ENCODE assay signal across 22 cellular contexts in the genomic region with DNA sequence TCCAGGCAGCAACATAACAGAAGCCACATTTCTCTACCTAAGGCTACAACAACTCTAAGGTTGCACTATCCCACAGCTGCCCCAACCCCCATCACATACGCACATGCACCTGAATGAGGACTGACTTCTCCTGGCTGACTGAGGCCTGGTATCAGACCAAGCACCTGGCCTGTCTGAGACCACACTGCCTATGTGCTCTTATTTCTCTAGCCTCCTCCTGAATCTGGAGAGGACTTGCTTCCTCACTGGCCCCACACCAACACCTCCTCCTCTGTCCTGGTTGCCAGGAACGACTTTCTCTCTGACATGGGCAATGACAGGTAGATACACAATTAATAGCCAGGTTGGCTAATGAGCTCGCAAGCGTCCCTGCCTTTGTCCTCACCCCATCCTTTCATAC. TPM values are rescaled to one million over a fixed set of nuclear protein-coding genes. Genes with fewer than 3 reads are reported as not detected.
DNase-seq lines count a peak whose midpoint lies in the region; ATAC-seq, FAIRE-seq and TF ChIP-seq lines count a peak whose summit lies in the region.
"Had no signal": no experiment of that assay in that cellular context is flagged by ENCODE, and none has a peak within 500 bp of the region (broad histone marks: within the 10 kb centered on the region; RNA-seq: fewer than 3 reads in every experiment).

No MANE protein-coding gene starts in this region.

- H3F3A ChIP-seq in GM23338 (replicated peaks; ENCODE audit: low read depth): no peaks in the 10 kb centered on the region

- H3K9ac ChIP-seq in K562 (ENCODE audit: insufficient read depth in 1 of 2, low read depth in 2 of 2, low read length in 2 of 2): no peak overlapping the region
- H3K9ac ChIP-seq: KMS-11 had no signal

- H3K27me3 Mint-ChIP-seq in GM23338 (ENCODE audit: insufficient read depth, low read depth, poor library complexity): peaks cover 11% of the 10 kb centered on the region

- H4K20me1 ChIP-seq in GM23338 (replicated peaks; ENCODE audit: insufficient read depth) (no peaks in the 10 kb centered on the region), K562 (replicated peaks; ENCODE audit: control insufficient read depth, insufficient read depth, low read length) (peaks cover 10% of the 10 kb centered on the region)

- intact Hi-C loops in K562 (cut with micrococcal nuclease) (no loop called here), right lobe of liver (cut with DNase I) (no loop called here)

- H3K4me2 ChIP-seq in GM23338: no peak overlapping the region
- H3K4me2 ChIP-seq in K562 (ENCODE audit: insufficient read depth, low read length): no peak overlapping the region
- H3K4me2 ChIP-seq: KMS-11 had no signal

- no peak overlapping the region for H3K4me3 Mint-ChIP-seq in GM23338
- H3K4me3 Mint-ChIP-seq: activated T-cell treated with anti-CD3 and anti-CD28 coated beads, Interleukin-2, amount 50 U/mL, for 4 hours; HFFc6 had no signal

- H3K36me3 Mint-ChIP-seq in GM23338 (ENCODE audit: low read depth): no peaks in the 10 kb centered on the region

- H3K27me3 ChIP-seq in GM23338 (ENCODE audit: insufficient read depth) (no peaks in the 10 kb centered on the region), K562 (ENCODE audit: control insufficient read depth in 2 of 2, insufficient read depth in 2 of 2, low read length in 2 of 2) (peaks cover 24 to 45% of the 10 kb centered on the region in 2 experiments; a peak in 4 of 5 replicates), right lobe of liver (no peaks in the 10 kb centered on the region), small intestine (ENCODE audit: control insufficient read depth in 2 of 2, insufficient read depth in 2 of 2, low read length in 2 of 2) (no peaks in the 10 kb centered on the region)
- H3K27me3 ChIP-seq: adrenal gland had no signal

- no peak for TF ChIP-seq RAD21 in K562 (CRISPR knock-in tag; conservative IDR thresholded peaks at IDR 0.05 in 1 of 2, IDR thresholded peaks at IDR 0.05 in 1 of 2)

- no peak for TF ChIP-seq EP300 in K562 (IDR thresholded peaks at IDR 0.05; ENCODE audit: low read length)

- H3K9me3 Mint-ChIP-seq in GM23338: no peaks in the 10 kb centered on the region
- H3K9me3 Mint-ChIP-seq: activated T-cell treated with anti-CD3 and anti-CD28 coated beads, Interleukin-2, amount 50 U/mL, for 4 hours; HFFc6 had no signal

- POLR2A ChIA-PET in K562 (lab: Yijun Ruan, JAX): interaction anchor here (0.9 to 1.8 kb wide), 3 partner anchors 14 to 20 kb away, joined by 3 to 5 read pairs (median 3); partner anchors contain the start of gene VDAC1

- H3K36me3 ChIP-seq in GM23338 (ENCODE audit: insufficient read depth) (no peaks in the 10 kb centered on the region), K562 (ENCODE audit: control insufficient read depth, insufficient read depth, low read length) (no peaks in the 10 kb centered on the region), right lobe of liver (no peaks in the 10 kb centered on the region), small intestine (ENCODE audit: control insufficient read depth in 2 of 2, insufficient read depth in 2 of 2, low read length in 2 of 2) (no peaks in the 10 kb centered on the region)
- H3K36me3 ChIP-seq: adrenal gland had no signal

- 11% methylated on average over 4 of the region's 4 CpGs for WGBS in K562 (ENCODE audit: insufficient coverage, low coverage, missing lambda C conversion rate)
- 18% methylated on average over 4 of the region's 4 CpGs for WGBS in right lobe of liver (ENCODE audit: insufficient coverage, low coverage, low lambda C conversion rate, missing lambda C conversion rate)
- WGBS in small intestine, 3 donors: 16 to 54% (median 37%) methylated on average over 4 of the region's 4 CpGs

- H3K27ac ChIP-seq in GM23338 (ENCODE audit: low read depth): no peak overlapping the region
- H3K27ac ChIP-seq in K562 (ENCODE audit: extremely low read depth, low read depth, low read length): no peak overlapping the region
- H3K27ac ChIP-seq in right lobe of liver: peak overlapping the region in 2 of 3 donors; percentile 46 to 84
- peak overlapping the region; percentile 88 to 97 for H3K27ac ChIP-seq in small intestine (ENCODE audit: low read depth in 1 of 2, low read length in 1 of 2)
- H3K27ac ChIP-seq: adrenal gland, coronary artery, KMS-11 had no signal

- H3K4me1 Mint-ChIP-seq in GM23338: peaks cover 10% of the 10 kb centered on the region; the same call in 2 of the 3 replicates

- no peaks in the 10 kb centered on the region for H3K9me2 ChIP-seq in GM23338 (ENCODE audit: insufficient read depth)

- H2AFZ ChIP-seq in GM23338 (peak overlapping the region; percentile 70; the same call in 1 of the 2 replicates), K562 (ENCODE audit: low read depth, low read length) (no peak overlapping the region)

- no peak for TF ChIP-seq POLR2A in K562 (conservative IDR thresholded peaks at IDR 0.05)
- TF ChIP-seq POLR2A in right lobe of liver (IDR thresholded peaks at IDR 0.05): no peak
- no peak for TF ChIP-seq POLR2A in GM12892 (IDR thresholded peaks at IDR 0.05; ENCODE audit: low read depth, low read length)

- H3K27ac Mint-ChIP-seq in GM23338: no peak overlapping the region
- H3K27ac Mint-ChIP-seq: HFFc6 had no signal

- in situ Hi-C loops in K562 (cut with MboI): no loop called here

- no peaks in the 10 kb centered on the region; the same call in 1 of the 2 replicates for H3K4me1 ChIP-seq in GM23338 (ENCODE audit: insufficient read depth)
- peaks cover 0 to 4% of the 10 kb centered on the region in 2 experiments; a peak in 3 of 5 replicates for H3K4me1 ChIP-seq in K562 (replicated peaks in 1 of 2; ENCODE audit: control insufficient read depth in 2 of 2, insufficient read depth in 2 of 2, low read length in 2 of 2)
- peaks cover 0 to 44% (median 15%) of the 10 kb centered on the region in 4 donors for H3K4me1 ChIP-seq in right lobe of liver
- peaks cover 5 to 8% of the 10 kb centered on the region in 2 donors for H3K4me1 ChIP-seq in small intestine (ENCODE audit: control insufficient read depth in 2 of 2, insufficient read depth in 1 of 2, low read depth in 1 of 2, low read length in 1 of 2)
- H3K4me1 ChIP-seq: adrenal gland had no signal

- no peaks in the 10 kb centered on the region for H3K9me1 ChIP-seq in K562 (ENCODE audit: control insufficient read depth, insufficient read depth, low read length)

- ATAC-seq in GM23338: peak; percentile 57; the same call in 2 of the 3 replicates
- ATAC-seq in K562: peak; percentile 50
- peak; percentile 2 to 24 (median 16) for ATAC-seq in right lobe of liver
- ATAC-seq: activated T-cell treated with anti-CD3 and anti-CD28 coated beads, Interleukin-2, amount 50 U/mL, for 4 hours had no signal

- no peak for TF ChIP-seq CTCF in GM23338 (conservative IDR thresholded peaks at IDR 0.05; ENCODE audit: low read depth in 2 of 2)
- no peak for TF ChIP-seq CTCF in K562 (IDR thresholded peaks at IDR 0.05 in 2 of 3, conservative IDR thresholded peaks at IDR 0.05 in 1 of 3; ENCODE audit: insufficient read depth in 2 of 3, low read depth in 1 of 3, low read length in 3 of 3)
- no peak for TF ChIP-seq CTCF in right lobe of liver (IDR thresholded peaks at IDR 0.05)

- no peaks in the 10 kb centered on the region for H3K9me3 ChIP-seq in K562 (replicated peaks; ENCODE audit: control insufficient read depth, insufficient read depth, low read depth, low read length)
- H3K9me3 ChIP-seq in right lobe of liver: no peaks in the 10 kb centered on the region
- H3K9me3 ChIP-seq in small intestine (ENCODE audit: control insufficient read depth, low read depth): no peaks in the 10 kb centered on the region
- H3K9me3 ChIP-seq: adrenal gland had no signal

- H3K4me3 ChIP-seq in GM23338 (no peak overlapping the region), K562 (no peak overlapping the region), right lobe of liver (no peak overlapping the region), small intestine (ENCODE audit: low read depth in 1 of 2, low read length in 2 of 2) (no peak overlapping the region)
- H3K4me3 ChIP-seq: adrenal gland, coronary artery had no signal

- H3K79me2 ChIP-seq in GM23338 (replicated peaks; ENCODE audit: insufficient read depth) (no peaks in the 10 kb centered on the region), K562 (ENCODE audit: control insufficient read depth, insufficient read depth, low read length) (no peaks in the 10 kb centered on the region)

- CTCF ChIA-PET in K562 (lab: Yijun Ruan, JAX; ENCODE audit: low intra/inter-chr PET ratio): no interaction called here

- BruUV-seq in K562 (replicated peaks; lab: Mats Ljungman, UMichigan): no TSS peak

- DNase-seq in GM23338 (ENCODE audit: low spot score) (no peak), K562 (ENCODE audit: extremely low read depth in 1 of 4, low spot score in 3 of 4) (no peak), right lobe of liver (no peak), small intestine (peak; percentile 56), GM12892 (ENCODE audit: insufficient read length) (no peak), NCI-H774 (lab: John Stamatoyannopoulos, UW) (no peak), NCI-H1694 (lab: John Stamatoyannopoulos, UW) (no peak)
- DNase-seq in stimulated activated CD4-positive, alpha-beta T cell treated with anti-CD3 and anti-CD28 coated beads, Interleukin-2, amount 100 ng/mL, for 24 hours: no peak
- DNase-seq: activated CD8-positive, alpha-beta memory T cell treated with anti-CD3 and anti-CD28 coated beads for 24 hours; activated naive CD4-positive, alpha-beta T cell; activated T-cell treated with anti-CD3 and anti-CD28 coated beads, Interleukin-2, amount 50 U/mL, for 4 hours; adrenal gland; HFFc6; NCI-H187; NCI-H345; occipital lobe had no signal

- FAIRE-seq in K562 (lab: Jason Lieb, UNC) (no peak), small intestine (lab: Jason Lieb, UNC) (no peak), GM12892 (lab: Jason Lieb, UNC) (no peak)
- FAIRE-seq: bronchial epithelial cell, endometrium, RCC 7860, urothelium cell line had no signal

RNA-seq across cellular contexts. Expression of gene VDAC1, which starts 14.9 kb away (rescaled TPM):
- 329 and 363 TPM in 2 replicates for total RNA-seq in GM23338 (2014; rRNA removed; shearing (Covaris generic))
- 285 and 300 TPM in 2 replicates for polyA plus RNA-seq in GM23338 (2016; fragmentation: Nextera tagmentation; extraction: Ambion mirVana)
- total RNA-seq in K562 (2011; cell fraction: chromatin; rRNA removed; ENCODE audit: low replicate concordance): 105 and 116 TPM in 2 replicates
- total RNA-seq in K562 (2011; cell fraction: nucleolus; rRNA removed): 68.0 and 70.9 TPM in 2 replicates
- 116 and 155 TPM in 2 replicates for total RNA-seq in K562 (2011; cell fraction: nucleoplasm; rRNA removed)
- total RNA-seq in K562 (2014; rRNA removed): 224 and 228 TPM in 2 replicates
- total RNA-seq in K562 (2014; rRNA removed; fragmentation: Illumina TruSeq; extraction: Trizol): 366 and 402 TPM in 2 replicates
- total RNA-seq in K562 (2015; rRNA removed; fragmentation: Illumina TruSeq; extraction: Trizol): 319 and 320 TPM in 2 replicates
- total RNA-seq in K562 (2021): 257 and 267 TPM in 2 replicates
- polyA plus RNA-seq in K562 (2011; rRNA removed): 155 and 168 TPM in 2 replicates
- 84.1 and 126 TPM in 2 replicates for polyA plus RNA-seq in K562 (2011; cell fraction: cytosol; rRNA removed)
- 76.3 and 97.2 TPM in 2 replicates for polyA plus RNA-seq in K562 (2011; cell fraction: nucleus; rRNA removed)
- polyA plus RNA-seq in K562 (2012): 230 and 274 TPM in 2 replicates
- polyA plus RNA-seq in K562 (2014; fragmentation: Illumina TruSeq; extraction: Trizol): 343 and 365 TPM in 2 replicates
- polyA plus RNA-seq in K562 (2014; fragmentation: Nextera tagmentation; extraction: Ambion mirVana): 100 to 1,000 TPM; 293 to 301 TPM
- polyA plus RNA-seq in K562 (2014; rRNA removed): 221 and 243 TPM in 2 replicates
- 252 and 302 TPM in 2 replicates for polyA minus RNA-seq in K562 (2011; rRNA and poly(A)+ RNA removed)
- polyA minus RNA-seq in K562 (2011; cell fraction: cytosol; rRNA and poly(A)+ RNA removed): 143 and 162 TPM in 2 replicates
- polyA minus RNA-seq in K562 (2011; cell fraction: nucleus; rRNA and poly(A)+ RNA removed): 29.8 and 47.0 TPM in 2 replicates
- total RNA-seq in right lobe of liver: 100 to 1,000 TPM; 101 to 209 (median 128) TPM
- 100 to 1,000 TPM; 252 to 412 (median 309) TPM for polyA plus RNA-seq in small intestine
- 450 TPM for polyA plus RNA-seq in GM12892 (2012; ENCODE audit: missing spikeins)

RNA-seq across cellular contexts. Expression of gene C5orf15, which starts 51.2 kb away (rescaled TPM):
- total RNA-seq in GM23338 (2014; rRNA removed; shearing (Covaris generic)): 61.4 and 67.4 TPM in 2 replicates
- polyA plus RNA-seq in GM23338 (2016; fragmentation: Nextera tagmentation; extraction: Ambion mirVana) (28.6 and 37.7 TPM in 2 replicates), K562 (2011; rRNA removed) (50.7 and 52.0 TPM in 2 replicates), K562 (2014; fragmentation: Illumina TruSeq; extraction: Trizol) (46.4 and 49.8 TPM in 2 replicates), K562 (2014; fragmentation: Nextera tagmentation; extraction: Ambion mirVana) (10 to 100 TPM; 30.0 to 32.5 TPM), K562 (2014; rRNA removed) (35.7 and 40.2 TPM in 2 replicates), small intestine (10 to 100 TPM; 17.3 to 39.2 (median 20.1) TPM)
- total RNA-seq in K562 (2011; cell fraction: chromatin; rRNA removed; ENCODE audit: low replicate concordance): 43.2 and 55.8 TPM in 2 replicates
- 42.0 and 45.9 TPM in 2 replicates for total RNA-seq in K562 (2011; cell fraction: nucleolus; rRNA removed)
- 49.2 and 65.0 TPM in 2 replicates for total RNA-seq in K562 (2011; cell fraction: nucleoplasm; rRNA removed)
- total RNA-seq in K562 (2014; rRNA removed) (23.3 and 28.2 TPM in 2 replicates), K562 (2014; rRNA removed; fragmentation: Illumina TruSeq; extraction: Trizol) (44.0 and 45.6 TPM in 2 replicates), K562 (2015; rRNA removed; fragmentation: Illumina TruSeq; extraction: Trizol) (35.5 and 36.3 TPM in 2 replicates), K562 (2021) (22.7 and 24.0 TPM in 2 replicates), right lobe of liver (10 to 100 TPM; 15.0 to 37.5 (median 24.4) TPM)
- polyA plus RNA-seq in K562 (2011; cell fraction: cytosol; rRNA removed): 25.2 and 36.2 TPM in 2 replicates
- 20.3 and 25.9 TPM in 2 replicates for polyA plus RNA-seq in K562 (2011; cell fraction: nucleus; rRNA removed)
- polyA plus RNA-seq in K562 (2012): 23.1 and 36.4 TPM in 2 replicates
- polyA minus RNA-seq in K562 (2011; rRNA and poly(A)+ RNA removed): 44.5 and 49.8 TPM in 2 replicates
- 23.3 and 43.8 TPM in 2 replicates for polyA minus RNA-seq in K562 (2011; cell fraction: cytosol; rRNA and poly(A)+ RNA removed)
- polyA minus RNA-seq in K562 (2011; cell fraction: nucleus; rRNA and poly(A)+ RNA removed): 9.3 and 15.6 TPM in 2 replicates
- polyA plus RNA-seq in GM12892 (2012; ENCODE audit: missing spikeins): 42.4 TPM

Comparison
In these comparisons a context has a peak if more than half of its experiments do, and no peak if none do; other contexts are left out.
1. H3K27ac ChIP-seq: peak in right lobe of liver (2 of 3) and small intestine (2 of 2); none in GM23338 (single experiment) and K562 (single experiment).
2. Peak in every context shown above with its lines, with median percentiles within 50 percentile points of each other: ATAC-seq.